ENCODE assay signal across 9 cellular contexts in the genomic region with DNA sequence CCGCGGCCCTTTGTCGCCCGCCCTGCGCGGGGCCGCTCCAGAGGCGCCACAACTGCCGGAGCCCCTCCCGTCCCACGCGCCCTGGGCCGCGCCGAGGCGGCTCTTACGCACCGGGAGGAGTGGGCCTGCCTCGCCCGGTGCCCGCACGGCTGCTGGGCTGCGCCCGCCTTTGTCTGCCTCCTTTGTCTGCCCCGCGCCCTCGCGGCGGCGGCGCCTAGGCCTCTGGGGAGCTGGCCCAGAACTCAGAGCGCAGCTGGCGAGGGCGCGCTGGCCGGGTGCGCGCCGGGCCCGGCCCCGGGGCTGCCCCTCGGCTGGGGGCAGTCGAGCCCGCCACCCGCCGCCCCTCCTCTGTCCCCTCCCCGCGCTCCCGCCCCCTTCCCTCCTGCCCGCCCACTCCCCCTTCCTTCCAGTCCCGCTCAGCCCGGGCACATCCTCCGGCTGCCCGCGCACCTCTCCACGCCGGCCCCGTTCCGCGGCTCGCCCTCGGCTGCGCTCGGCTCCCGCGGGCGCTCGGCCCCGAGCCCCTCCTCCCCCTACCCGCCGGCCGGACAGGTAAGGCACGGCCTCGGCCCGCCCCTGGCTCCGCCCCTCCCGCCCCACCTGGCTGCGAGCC. TPM values are rescaled to one million over a fixed set of nuclear protein-coding genes. Genes with fewer than 3 reads are reported as not detected.
DNase-seq lines count a peak whose midpoint lies in the region; ATAC-seq and TF ChIP-seq lines count a peak whose summit lies in the region.
"Had no signal": no experiment of that assay in that cellular context is flagged by ENCODE, and none has a peak within 500 bp of the region (broad histone marks: within the 10 kb centered on the region; RNA-seq: fewer than 3 reads in every experiment).

A gene with protein sequence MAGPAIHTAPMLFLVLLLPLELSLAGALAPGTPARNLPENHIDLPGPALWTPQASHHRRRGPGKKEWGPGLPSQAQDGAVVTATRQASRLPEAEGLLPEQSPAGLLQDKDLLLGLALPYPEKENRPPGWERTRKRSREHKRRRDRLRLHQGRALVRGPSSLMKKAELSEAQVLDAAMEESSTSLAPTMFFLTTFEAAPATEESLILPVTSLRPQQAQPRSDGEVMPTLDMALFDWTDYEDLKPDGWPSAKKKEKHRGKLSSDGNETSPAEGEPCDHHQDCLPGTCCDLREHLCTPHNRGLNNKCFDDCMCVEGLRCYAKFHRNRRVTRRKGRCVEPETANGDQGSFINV (plus strand): TSS at position 409 of the 613 bp plus-strand sequence. CDS start 14,549 bp downstream, outside the sequence.

- DNase-seq in stimulated activated CD4-positive, alpha-beta T cell treated with anti-CD3 and anti-CD28 coated beads, Interleukin-15, amount 100 ng/mL, for 24 hours = peak; percentile 29
- no peak for DNase-seq in stimulated activated CD4-positive, alpha-beta T cell treated with anti-CD3 and anti-CD28 coated beads, Interleukin-4, amount 100 ng/mL, for 24 hours
- peak; percentile 25 to 34 for DNase-seq in activated T-cell treated with anti-CD3 and anti-CD28 coated beads, Interleukin-2, amount 50 U/mL, for 48 hours
- DNase-seq in kidney epithelial cell (ENCODE audit: low read depth) = no peak
- no peak for DNase-seq in GM03348 (ENCODE audit: low spot score)
- DNase-seq in NCI-H446 (lab: John Stamatoyannopoulos, UW) = no peak
- DNase-seq: SHP77 had no signal

- ATAC-seq in GM19328 (IDR thresholded peaks at IDR 0.05; ENCODE audit: unreplicated experiment) (no peak), HG03469 (IDR thresholded peaks at IDR 0.05; ENCODE audit: unreplicated experiment) (no peak)

- TF ChIP-seq CTCF in kidney epithelial cell (IDR thresholded peaks at IDR 0.05; ENCODE audit: insufficient read depth, low read length, poor library complexity, severe bottlenecking) = no peak

- peak within 1 kb of the TSS; percentile 27 for H3K4me3 ChIP-seq in kidney epithelial cell (ENCODE audit: low read depth, low read length)

- H3K36me3 ChIP-seq in kidney epithelial cell (ENCODE audit: control insufficient read depth, insufficient read depth, low read length) = no peaks in the 10 kb centered on the region

- peaks cover 51% of the 10 kb centered on the region for H3K27me3 ChIP-seq in kidney epithelial cell (ENCODE audit: control insufficient read depth, insufficient read depth, low read length)

RNA-seq across cellular contexts. Expression of the gene that starts here (rescaled TPM):
- 2.8 and 4.5 TPM in 2 replicates for total RNA-seq in kidney epithelial cell

Comparison
In these comparisons a context has a peak if more than half of its experiments do, and no peak if none do; other contexts are left out.
1. DNase-seq: peak in stimulated activated CD4-positive, alpha-beta T cell treated with anti-CD3 and anti-CD28 coated beads, Interleukin-15, amount 100 ng/mL, for 24 hours (single experiment) and activated T-cell treated with anti-CD3 and anti-CD28 coated beads, Interleukin-2, amount 50 U/mL, for 48 hours (2 of 2); none in stimulated activated CD4-positive, alpha-beta T cell treated with anti-CD3 and anti-CD28 coated beads, Interleukin-4, amount 100 ng/mL, for 24 hours (single experiment), kidney epithelial cell (single experiment), GM03348 (single experiment) and NCI-H446 (0 of 2).